Comparison of ENCODE assay signal across 14 cellular contexts in the genomic region with DNA sequence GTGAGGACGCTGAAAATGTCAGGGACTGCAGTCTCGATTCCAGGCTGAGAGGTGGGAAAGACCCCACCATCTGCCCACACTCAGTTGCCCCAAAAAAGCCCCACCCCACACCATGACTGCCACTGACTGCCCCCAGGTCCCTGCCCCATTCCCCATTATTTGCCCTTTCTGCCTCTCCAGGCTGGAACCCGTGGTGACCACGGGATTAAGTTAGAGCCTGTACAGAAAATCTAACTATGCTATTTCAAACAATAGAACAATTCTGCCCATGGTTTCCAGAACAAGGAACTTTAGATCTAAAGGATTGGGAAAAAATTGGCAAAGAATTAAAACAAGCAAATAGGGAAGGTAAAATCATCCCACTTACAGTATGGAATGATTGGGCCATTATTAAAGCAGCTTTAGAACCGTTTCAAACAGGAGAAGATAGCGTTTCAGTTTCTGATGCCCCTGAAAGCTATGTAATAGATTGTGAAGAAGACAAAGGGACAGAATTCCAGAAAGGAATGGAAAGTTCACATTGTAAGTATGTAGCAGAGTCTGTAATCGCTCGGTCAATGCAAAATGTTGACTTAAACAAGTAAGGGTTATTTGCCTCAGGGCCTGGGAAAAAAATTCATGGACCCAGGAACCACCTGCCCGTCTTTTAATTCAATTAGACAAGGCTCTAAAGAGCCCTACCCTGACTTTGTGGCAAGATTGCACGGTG. TPM values are rescaled to one million over a fixed set of nuclear protein-coding genes. Genes with fewer than 3 reads are reported as not detected.
A peak's percentile ranks its signal among the peaks of the same experiment; 100 is the strongest.
DNase-seq lines count a peak whose midpoint lies in the region; ATAC-seq and TF ChIP-seq lines count a peak whose summit lies in the region.
"Had no signal": no experiment of that assay in that cellular context is flagged by ENCODE, and none has a peak within 500 bp of the region (broad histone marks: within the 10 kb centered on the region; RNA-seq: fewer than 3 reads in every experiment).

No MANE protein-coding gene starts in this region.

- POLR2A ChIA-PET in RWPE1 (lab: Yijun Ruan, JAX; ENCODE audit: low non-redundant PET): no interaction called here

- peak overlapping the region; percentile 72 for H3K27ac ChIP-seq in RWPE1
- H3K27ac ChIP-seq: parathyroid adenoma, vagina had no signal

- peaks cover 6 to 10% of the 10 kb centered on the region in 2 donors for H3K4me1 Mint-ChIP-seq in immature natural killer cell

- no peaks in the 10 kb centered on the region for H3K27me3 ChIP-seq in H7 (ENCODE audit: control insufficient read depth, insufficient read depth, low read length)
- H3K27me3 ChIP-seq: gastroesophageal sphincter, vagina had no signal

- peak; percentile 11 for ATAC-seq in sciatic nerve

- H3K27me3 Mint-ChIP-seq in immature natural killer cell (ENCODE audit: low read depth in 3 of 3): no peaks in the 10 kb centered on the region
- H3K27me3 Mint-ChIP-seq: B cell had no signal

- no peak for DNase-seq in H7
- DNase-seq in RWPE1 (ENCODE audit: low spot score): no peak
- DNase-seq in immature natural killer cell: no peak
- DNase-seq in sciatic nerve (ENCODE audit: low spot score): no peak
- no peak for DNase-seq in stimulated activated CD4-positive, alpha-beta T cell treated with anti-CD3 and anti-CD28 coated beads, Interleukin-15, amount 100 ng/mL, for 24 hours
- no peak for DNase-seq in NCI-H1694 treated with DMSO at 0.1 percent for 48 hours (lab: John Stamatoyannopoulos, UW)
- DNase-seq in NCI-H524 treated with DMSO at 0.1 percent for 48 hours (lab: John Stamatoyannopoulos, UW): no peak

- H3K36me3 ChIP-seq in H7 (replicated peaks; ENCODE audit: control insufficient read depth, insufficient read depth, low read length): peaks cover 1% of the 10 kb centered on the region; the same call in 1 of the 2 replicates

- H3K4me3 Mint-ChIP-seq in immature natural killer cell: no peak overlapping the region

- intact Hi-C loops in sciatic nerve (cut with DNase I): loop anchor here (10.0 kb wide), 1 partner anchor 51 kb away; no protein-coding TSS in a partner anchor

- CTCF ChIA-PET in RWPE1 (lab: Yijun Ruan, JAX): interaction anchor here (0.5 to 1.8 kb wide), 6 partner anchors 17 to 152 kb away, joined by 3 to 13 read pairs (median 3); no protein-coding TSS in a partner anchor

- peak overlapping the region; percentile 25 for H3K4me3 ChIP-seq in H7 (ENCODE audit: insufficient read depth, low read depth, low read length)

- peaks cover 0 to 7% (median 4%) of the 10 kb centered on the region in 3 donors for H3K36me3 Mint-ChIP-seq in immature natural killer cell

- H3K27ac Mint-ChIP-seq in immature natural killer cell: peak overlapping the region in 4 of 6 donors; percentile 2 to 81 (median 57)
- H3K27ac Mint-ChIP-seq: B cell had no signal

- no peak for TF ChIP-seq CTCF in RWPE1 (conservative IDR thresholded peaks at IDR 0.05; ENCODE audit: low read depth)

- H3K9me3 Mint-ChIP-seq in immature natural killer cell: no peaks in the 10 kb centered on the region

RNA-seq across cellular contexts. Expression of a gene that starts 14.4 kb away (rescaled TPM):
- 22.7 and 33.5 TPM in 2 replicates for total RNA-seq in H7 (2014; rRNA removed; shearing (Covaris generic))
- polyA plus RNA-seq in immature natural killer cell: 10 to 100 TPM in 1 of 3 donors, 1 to 10 TPM in 2; 2.5 to 16.1 (median 4.8) TPM
- 72.5 TPM for total RNA-seq in sciatic nerve

RNA-seq across cellular contexts. Expression of a gene that starts 38.0 kb away (rescaled TPM):
- 17.6 and 20.9 TPM in 2 replicates for total RNA-seq in H7 (2014; rRNA removed; shearing (Covaris generic))
- polyA plus RNA-seq in immature natural killer cell: not detected
- not detected for total RNA-seq in sciatic nerve
- total RNA-seq: dermis microvascular lymphatic vessel endothelial cell, gastroesophageal sphincter, IMR-90, Right ventricle myocardium inferior, vagina had no signal

RNA-seq across cellular contexts. Expression of a gene that starts 43.0 kb away (rescaled TPM):
- 62.6 and 65.6 TPM in 2 replicates for total RNA-seq in H7 (2014; rRNA removed; shearing (Covaris generic))
- polyA plus RNA-seq in immature natural killer cell: 1 to 10 TPM; 2.7 to 3.5 (median 2.7) TPM
- 6.6 TPM for total RNA-seq in sciatic nerve

RNA-seq across cellular contexts. Expression of a gene that starts 43.1 kb away (rescaled TPM):
- total RNA-seq in H7 (2014; rRNA removed; shearing (Covaris generic)): 55.2 and 94.1 TPM in 2 replicates
- 10 to 100 TPM; 15.9 to 24.5 (median 18.3) TPM for polyA plus RNA-seq in immature natural killer cell
- 17.7 TPM for total RNA-seq in sciatic nerve

RNA-seq across cellular contexts. Expression of a gene that starts 54.1 kb away (rescaled TPM):
- total RNA-seq in H7 (2014; rRNA removed; shearing (Covaris generic)): 85.4 and 94.0 TPM in 2 replicates
- 1 to 10 TPM in 2 of 3 donors, not detected in 1; 3.2 to 4.3 TPM for polyA plus RNA-seq in immature natural killer cell
- 1.9 TPM for total RNA-seq in sciatic nerve

Comparison
In these comparisons a context has a peak if more than half of its experiments do, and no peak if none do; other contexts are left out.
1. RNA of a gene that starts 38.0 kb away (total RNA-seq): 17.6 to 20.9 TPM in H7; not detected in sciatic nerve (single experiment); every median in the first group is over 10 times any median in the second.